ENCODE assay signal across 7 cellular contexts in genomic region chr1:206631085-206631509, GRCh38. TPM values are rescaled to one million over a fixed set of nuclear protein-coding genes. Genes with fewer than 3 reads are reported as not detected.
A peak's percentile ranks its signal among the peaks of the same experiment; 100 is the strongest.
DNase-seq lines count a peak whose midpoint lies in the region; ATAC-seq, FAIRE-seq and TF ChIP-seq lines count a peak whose summit lies in the region.

No MANE protein-coding gene starts in this region.

- peak; percentile 26 for ATAC-seq in body of pancreas
- no peak for ATAC-seq in GM19397 (IDR thresholded peaks at IDR 0.05; ENCODE audit: unreplicated experiment)

- DNase-seq in LHCN-M2 (ENCODE audit: low read depth) (peak; percentile 98), NT2/D1 (ENCODE audit: low read depth, low spot score) (peak; percentile 86), body of pancreas (peak; percentile 58 to 81 (median 72)), kidney epithelial cell (ENCODE audit: low read depth) (peak; percentile 56), uterus (peak; percentile 76 to 91)

- H3K9me3 ChIP-seq in NT2/D1 (ENCODE audit: insufficient read depth, low read length) (0 out of 2 replicates have a peak, but pooled peaks cover 5% of the 10 kb centered on the region), body of pancreas (no peaks in the 10 kb centered on the region), uterus (no peaks in the 10 kb centered on the region)

- H3K36me3 ChIP-seq in NT2/D1 (ENCODE audit: insufficient read depth, insufficient read length, low read length) (no peaks in the 10 kb centered on the region), body of pancreas (replicated peaks in 1 of 2; ENCODE audit: insufficient read depth in 1 of 2, low read depth in 2 of 2) (no peaks in the 10 kb centered on the region), kidney epithelial cell (ENCODE audit: control insufficient read depth, insufficient read depth, low read length) (no peaks in the 10 kb centered on the region), uterus (no peaks in the 10 kb centered on the region)

- TF ChIP-seq POLR2A in body of pancreas (IDR thresholded peaks at IDR 0.05) (no peak), uterus (IDR thresholded peaks at IDR 0.05) (no peak)

- WGBS in body of pancreas, 2 donors = 30 to 48% methylated on average over 4 of the region's 4 CpGs

- H3K27ac ChIP-seq in body of pancreas = peak overlapping the region in 1 of 4 donors; percentile 29
- H3K27ac ChIP-seq in uterus = peak overlapping the region; percentile 3 to 89

- H3K4me3 ChIP-seq in NT2/D1 (ENCODE audit: insufficient read length, low read depth) (no peak overlapping the region), body of pancreas (no peak overlapping the region), kidney epithelial cell (ENCODE audit: low read depth, low read length) (no peak overlapping the region), uterus (no peak overlapping the region)

- FAIRE-seq in G401.6 (lab: Jason Lieb, UNC) = peak; percentile 88

- H3K27me3 ChIP-seq in NT2/D1 (ENCODE audit: insufficient read depth, insufficient read length) = no peaks in the 10 kb centered on the region
- no peaks in the 10 kb centered on the region for H3K27me3 ChIP-seq in body of pancreas
- H3K27me3 ChIP-seq in kidney epithelial cell (ENCODE audit: control insufficient read depth, insufficient read depth, low read length) = no peaks in the 10 kb centered on the region
- no peaks in the 10 kb centered on the region for H3K27me3 ChIP-seq in uterus

- no peak overlapping the region for H3K9ac ChIP-seq in NT2/D1 (ENCODE audit: insufficient read length, low read depth)

- peaks cover 2% of the 10 kb centered on the region for H3K4me1 ChIP-seq in NT2/D1 (ENCODE audit: insufficient read depth, insufficient read length)
- peaks cover 17% of the 10 kb centered on the region for H3K4me1 ChIP-seq in body of pancreas
- peaks cover 0 to 7% of the 10 kb centered on the region in 2 donors for H3K4me1 ChIP-seq in uterus

- TF ChIP-seq CTCF in body of pancreas (IDR thresholded peaks at IDR 0.05) (peak; percentile 31 to 64 (median 45)), kidney epithelial cell (IDR thresholded peaks at IDR 0.05; ENCODE audit: insufficient read depth, low read length, poor library complexity, severe bottlenecking) (peak; percentile 62), uterus (IDR thresholded peaks at IDR 0.05) (peak; percentile 50 to 65 (median 62))

- intact Hi-C loops in body of pancreas (cut with DNase I) = loop anchor here (5.0 kb wide), 1 partner anchor 36 kb away; no protein-coding TSS in a partner anchor
- intact Hi-C loops in uterus (cut with DNase I; ENCODE audit: low total_unique reads) = no loop called here

RNA-seq across cellular contexts. Expression of gene DYRK3, which starts 4.2 kb away (rescaled TPM):
- total RNA-seq in LHCN-M2 (2014; rRNA removed) = 30.5 and 31.0 TPM in 2 replicates
- 9.1 TPM for polyA plus RNA-seq in LHCN-M2 (2012)
- total RNA-seq in body of pancreas = 1 to 10 TPM; 1.6 to 4.7 TPM
- 14.8 and 17.9 TPM in 2 replicates for total RNA-seq in kidney epithelial cell
- total RNA-seq in uterus = 10 to 100 TPM; 10.8 to 24.7 (median 14.7) TPM

RNA-seq across cellular contexts. Expression of gene EIF2D, which starts 18.8 kb away (rescaled TPM):
- total RNA-seq in LHCN-M2 (2014; rRNA removed) = 49.3 and 53.5 TPM in 2 replicates
- polyA plus RNA-seq in LHCN-M2 (2012) = 39.7 TPM
- total RNA-seq in body of pancreas = 10 to 100 TPM; 25.9 to 55.4 TPM
- 54.3 and 55.4 TPM in 2 replicates for total RNA-seq in kidney epithelial cell
- total RNA-seq in uterus = 100 to 1,000 TPM in 1 of 4 donors, 10 to 100 TPM in 3; 19.1 to 106 (median 54.2) TPM

RNA-seq across cellular contexts. Expression of gene MAPKAPK2, which starts 53.6 kb away (rescaled TPM):
- total RNA-seq in LHCN-M2 (2014; rRNA removed) (41.7 and 49.4 TPM in 2 replicates), body of pancreas (10 to 100 TPM; 29.1 to 46.5 TPM), kidney epithelial cell (64.0 and 76.3 TPM in 2 replicates), uterus (10 to 100 TPM; 17.1 to 89.2 (median 27.4) TPM)
- polyA plus RNA-seq in LHCN-M2 (2012) = 68.7 TPM
